12 cellular contexts compared by ENCODE assay signal in the genomic region with DNA sequence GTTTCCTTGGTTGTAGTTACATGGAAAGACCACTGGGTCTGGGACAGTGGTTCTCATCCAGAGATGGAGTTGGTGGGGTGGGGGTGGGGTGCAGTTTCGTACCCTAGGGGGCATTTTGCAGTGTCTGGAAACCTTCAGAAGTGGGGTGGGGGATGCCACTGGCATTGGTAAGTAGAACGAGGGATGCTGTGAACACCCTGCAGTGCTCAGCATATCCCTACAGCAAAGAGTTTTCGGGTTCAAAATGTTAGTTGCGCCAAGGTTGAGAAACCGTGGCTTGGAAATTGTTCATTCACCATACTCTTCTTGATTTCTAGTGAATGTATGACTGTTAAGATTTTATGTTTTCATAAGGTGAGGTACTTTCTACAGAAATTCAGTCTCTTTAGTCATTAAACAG. TPM values are rescaled to one million over a fixed set of nuclear protein-coding genes. Genes with fewer than 3 reads are reported as not detected.
A peak's percentile ranks its signal among the peaks of the same experiment; 100 is the strongest.
DNase-seq lines count a peak whose midpoint lies in the region; ATAC-seq and TF ChIP-seq lines count a peak whose summit lies in the region.
"Had no signal": no experiment of that assay in that cellular context is flagged by ENCODE, and none has a peak within 500 bp of the region (broad histone marks: within the 10 kb centered on the region; RNA-seq: fewer than 3 reads in every experiment).

No MANE protein-coding gene starts in this region.

- H4K20me1 ChIP-seq in GM23338 (replicated peaks; ENCODE audit: insufficient read depth) = no peaks in the 10 kb centered on the region

- H3K27me3 ChIP-seq in CD8-positive, alpha-beta memory T cell (ENCODE audit: insufficient read depth, low read length, poor library complexity, severe bottlenecking) = no peaks in the 10 kb centered on the region
- H3K27me3 ChIP-seq in GM23338 (ENCODE audit: insufficient read depth) = no peaks in the 10 kb centered on the region
- H3K27me3 ChIP-seq: neural progenitor cell, tibial artery had no signal

- H3K9me3 ChIP-seq in CD8-positive, alpha-beta memory T cell (ENCODE audit: low read length) = no peaks in the 10 kb centered on the region
- H3K9me3 ChIP-seq: tibial artery had no signal

- intact Hi-C loops in activated T-helper 2 cell treated with anti-CD3 and anti-CD28 coated beads, Interferon-gamma antibody, Interleukin-2, Interleukin-4, amounts not matched to agents 10 μg/mL and 5 μg/mL and 100 μg/mL, durations not matched to agents 14 hours and 24 hours and 36 hours (cut with micrococcal nuclease) = loop anchor here (1.0 to 2.0 kb wide), 4 partner anchors 15 to 28 kb away; no protein-coding TSS in a partner anchor

- peak; percentile 3 to 26; a peak in 1 of 4 replicates for TF ChIP-seq CTCF in GM23338 (conservative IDR thresholded peaks at IDR 0.05; ENCODE audit: low read depth in 2 of 2)

- peaks cover 45% of the 10 kb centered on the region for H3K4me1 ChIP-seq in CD8-positive, alpha-beta memory T cell (ENCODE audit: insufficient read depth, low read length)
- H3K4me1 ChIP-seq in GM23338 (ENCODE audit: insufficient read depth) = peaks cover 19% of the 10 kb centered on the region
- H3K4me1 ChIP-seq: neural progenitor cell, tibial artery had no signal

- H3K9me3 Mint-ChIP-seq in CD8-positive, alpha-beta memory T cell = no peaks in the 10 kb centered on the region
- H3K9me3 Mint-ChIP-seq in GM23338 = no peaks in the 10 kb centered on the region
- no peaks in the 10 kb centered on the region for H3K9me3 Mint-ChIP-seq in activated T-helper 2 cell treated with anti-CD3 and anti-CD28 coated beads, Interferon-gamma antibody, Interleukin-2, Interleukin-4, amounts not matched to agents 10 μg/mL and 5 μg/mL and 100 μg/mL, durations not matched to agents 14 hours and 24 hours and 36 hours
- no peaks in the 10 kb centered on the region for H3K9me3 Mint-ChIP-seq in naive B cell
- H3K9me3 Mint-ChIP-seq: neural progenitor cell had no signal

- no peaks in the 10 kb centered on the region for H3K36me3 ChIP-seq in CD8-positive, alpha-beta memory T cell (ENCODE audit: insufficient read depth, low read length)
- H3K36me3 ChIP-seq in GM23338 (ENCODE audit: insufficient read depth) = no peaks in the 10 kb centered on the region
- H3K36me3 ChIP-seq: neural progenitor cell, tibial artery had no signal

- peaks cover 53 to 79% (median 71%) of the 10 kb centered on the region in 3 donors for H3K4me1 Mint-ChIP-seq in CD8-positive, alpha-beta memory T cell
- peaks cover 30% of the 10 kb centered on the region for H3K4me1 Mint-ChIP-seq in GM23338
- H3K4me1 Mint-ChIP-seq in activated T-helper 2 cell treated with anti-CD3 and anti-CD28 coated beads, Interferon-gamma antibody, Interleukin-2, Interleukin-4, amounts not matched to agents 10 μg/mL and 5 μg/mL and 100 μg/mL, durations not matched to agents 14 hours and 24 hours and 36 hours (ENCODE audit: low read depth) = peaks cover 52% of the 10 kb centered on the region
- peaks cover 58 to 87% (median 74%) of the 10 kb centered on the region in 3 donors for H3K4me1 Mint-ChIP-seq in naive B cell

- H3K4me3 Mint-ChIP-seq in CD8-positive, alpha-beta memory T cell = peak overlapping the region; percentile 60 to 84 (median 82)
- H3K4me3 Mint-ChIP-seq in GM23338 = no peak overlapping the region
- H3K4me3 Mint-ChIP-seq in activated T-helper 2 cell treated with anti-CD3 and anti-CD28 coated beads, Interferon-gamma antibody, Interleukin-2, Interleukin-4, amounts not matched to agents 10 μg/mL and 5 μg/mL and 100 μg/mL, durations not matched to agents 14 hours and 24 hours and 36 hours (ENCODE audit: low read depth) = peak overlapping the region; percentile 66
- peak overlapping the region; percentile 59 to 90 (median 82) for H3K4me3 Mint-ChIP-seq in naive B cell
- H3K4me3 Mint-ChIP-seq: brain, neural progenitor cell had no signal

- no peak overlapping the region for H3K4me3 ChIP-seq in CD8-positive, alpha-beta memory T cell (ENCODE audit: low read length)
- no peak overlapping the region for H3K4me3 ChIP-seq in GM23338
- H3K4me3 ChIP-seq: GM23248, neural progenitor cell, tibial artery had no signal

- CTCF ChIA-PET in CD8-positive, alpha-beta memory T cell (lab: Charles Lee) = interaction anchor here (1.3 kb wide), 1 partner anchor 28 kb away, joined by 3 read pairs; no protein-coding TSS in a partner anchor

- H3K79me2 ChIP-seq in GM23338 (replicated peaks; ENCODE audit: insufficient read depth) = peaks cover 15% of the 10 kb centered on the region; the same call in 1 of the 2 replicates

- no peaks in the 10 kb centered on the region for H3K9me2 ChIP-seq in GM23338 (ENCODE audit: insufficient read depth)

- no peaks in the 10 kb centered on the region for H3F3A ChIP-seq in GM23338 (replicated peaks; ENCODE audit: low read depth)

- H3K4me2 ChIP-seq in GM23338 = no peak overlapping the region
- H3K4me2 ChIP-seq: neural progenitor cell had no signal

- no peak overlapping the region for H2AFZ ChIP-seq in GM23338
- H2AFZ ChIP-seq: GM23248, neural progenitor cell had no signal

- peaks cover 0 to 5% (median 3%) of the 10 kb centered on the region in 3 donors for H3K36me3 Mint-ChIP-seq in CD8-positive, alpha-beta memory T cell
- H3K36me3 Mint-ChIP-seq in GM23338 (ENCODE audit: low read depth) = no peaks in the 10 kb centered on the region; the same call in 2 of the 3 replicates
- H3K36me3 Mint-ChIP-seq in activated T-helper 2 cell treated with anti-CD3 and anti-CD28 coated beads, Interferon-gamma antibody, Interleukin-2, Interleukin-4, amounts not matched to agents 10 μg/mL and 5 μg/mL and 100 μg/mL, durations not matched to agents 14 hours and 24 hours and 36 hours (ENCODE audit: low read depth) = peaks cover 36% of the 10 kb centered on the region
- peaks cover 0 to 5% of the 10 kb centered on the region in 2 donors for H3K36me3 Mint-ChIP-seq in naive B cell
- H3K36me3 Mint-ChIP-seq: neural progenitor cell had no signal

- peak; percentile 31; the same call in 2 of the 3 replicates for ATAC-seq in GM23338
- ATAC-seq in naive B cell (ENCODE audit: low read depth in 2 of 2) = no peak

- no peak for DNase-seq in CD8-positive, alpha-beta memory T cell
- no peak for DNase-seq in GM23338 (ENCODE audit: low spot score)
- no peak for DNase-seq in activated T-helper 2 cell treated with anti-CD3 and anti-CD28 coated beads, Interferon-gamma antibody, Interleukin-2, Interleukin-4, amounts not matched to agents 10 μg/mL and 5 μg/mL and 100 μg/mL, durations not matched to agents 14 hours and 24 hours and 36 hours (ENCODE audit: low spot score)
- no peak for DNase-seq in naive B cell
- DNase-seq in NK-92 treated with Interleukin-12 subunit alpha and Interleukin-12 subunit beta, amount 100 ng/mL, for 24 hours (lab: John Stamatoyannopoulos, UW) = no peak
- DNase-seq in AG08396 (ENCODE audit: low spot score) = no peak
- no peak for DNase-seq in DMS114 treated with DMSO at 0.1 percent for 48 hours (lab: John Stamatoyannopoulos, UW; ENCODE audit: unreplicated experiment)
- DNase-seq: DMS153 had no signal

- H3K27ac Mint-ChIP-seq in CD8-positive, alpha-beta memory T cell = peak overlapping the region; percentile 82 to 96 (median 92)
- no peak overlapping the region for H3K27ac Mint-ChIP-seq in GM23338
- H3K27ac Mint-ChIP-seq in activated T-helper 2 cell treated with anti-CD3 and anti-CD28 coated beads, Interferon-gamma antibody, Interleukin-2, Interleukin-4, amounts not matched to agents 10 μg/mL and 5 μg/mL and 100 μg/mL, durations not matched to agents 14 hours and 24 hours and 36 hours = peak overlapping the region; percentile 92
- peak overlapping the region; percentile 94 to 98 (median 96) for H3K27ac Mint-ChIP-seq in naive B cell
- H3K27ac Mint-ChIP-seq: brain, neural progenitor cell had no signal

- POLR2A ChIA-PET in CD8-positive, alpha-beta memory T cell (lab: Charles Lee) = no interaction called here

- H3K27ac ChIP-seq in CD8-positive, alpha-beta memory T cell (ENCODE audit: low read depth, low read length) = no peak overlapping the region
- H3K27ac ChIP-seq in GM23338 (ENCODE audit: low read depth) = no peak overlapping the region
- H3K27ac ChIP-seq: GM23248, neural progenitor cell, tibial artery had no signal

- no peaks in the 10 kb centered on the region for H3K27me3 Mint-ChIP-seq in CD8-positive, alpha-beta memory T cell
- peaks cover 8% of the 10 kb centered on the region for H3K27me3 Mint-ChIP-seq in GM23338 (ENCODE audit: insufficient read depth, low read depth, poor library complexity)
- H3K27me3 Mint-ChIP-seq in activated T-helper 2 cell treated with anti-CD3 and anti-CD28 coated beads, Interferon-gamma antibody, Interleukin-2, Interleukin-4, amounts not matched to agents 10 μg/mL and 5 μg/mL and 100 μg/mL, durations not matched to agents 14 hours and 24 hours and 36 hours (ENCODE audit: low read depth) = no peaks in the 10 kb centered on the region
- no peaks in the 10 kb centered on the region for H3K27me3 Mint-ChIP-seq in naive B cell

TF ChIP-seq in GM23338, 12 proteins besides CTCF, POLR2A, EP300 and RAD21:
- TF ChIP-seq NANOG (IDR thresholded peaks at IDR 0.05; ENCODE audit: borderline replicate concordance) = no peak
- no peak for TF ChIP-seq STAT1 (IDR thresholded peaks at IDR 0.05; ENCODE audit: unreplicated experiment)

RNA-seq across cellular contexts. Expression of a gene that starts 28.7 kb away (rescaled TPM):
- total RNA-seq in CD8-positive, alpha-beta memory T cell = 10 to 100 TPM; 61.6 to 62.0 TPM
- 16.3 TPM for polyA plus RNA-seq in CD8-positive, alpha-beta memory T cell
- total RNA-seq in GM23338 (2014; rRNA removed; shearing (Covaris generic)) = 9.3 and 10.8 TPM in 2 replicates
- 3.5 and 3.7 TPM in 2 replicates for polyA plus RNA-seq in GM23338 (2016; fragmentation: Nextera tagmentation; extraction: Ambion mirVana)
- 67.8 and 72.9 TPM in 2 replicates for total RNA-seq in activated T-helper 2 cell treated with anti-CD3 and anti-CD28 coated beads, Interferon-gamma antibody, Interleukin-2, Interleukin-4, amounts not matched to agents 10 μg/mL and 5 μg/mL and 100 μg/mL, durations not matched to agents 14 hours and 24 hours and 36 hours
- 10 to 100 TPM; 22.2 to 36.7 (median 27.0) TPM for polyA plus RNA-seq in naive B cell (ENCODE audit: low read depth in 6 of 6)
